ENCODE assay signal across 9 cellular contexts in genomic region chr6:168956884-168957730, GRCh38.
A peak's percentile ranks its signal among the peaks of the same experiment; 100 is the strongest.
DNase-seq lines count a peak whose midpoint lies in the region; ATAC-seq and TF ChIP-seq lines count a peak whose summit lies in the region.
"Had no signal": no experiment of that assay in that cellular context is flagged by ENCODE, and none has a peak within 500 bp of the region (broad histone marks: within the 10 kb centered on the region; RNA-seq: fewer than 3 reads in every experiment).

No MANE protein-coding gene starts in this region.

- H3K27me3 ChIP-seq in mesendoderm (ENCODE audit: insufficient read depth, low read length, poor library complexity): no peaks in the 10 kb centered on the region

- no peak overlapping the region for H2BK15ac ChIP-seq in mesendoderm (replicated peaks; ENCODE audit: low read depth)

- no peak overlapping the region for H3K56ac ChIP-seq in mesendoderm (ENCODE audit: low read length)

- no peak overlapping the region for H4K8ac ChIP-seq in mesendoderm (ENCODE audit: low read depth, low read length)

- H3K79me1 ChIP-seq in mesendoderm (ENCODE audit: low read length): no peaks in the 10 kb centered on the region

- H3K4me3 ChIP-seq in mesendoderm (ENCODE audit: low read length): no peak overlapping the region
- H3K4me3 ChIP-seq: skin epidermis had no signal

- H3K4me1 Mint-ChIP-seq in activated CD4-positive, alpha-beta T cell treated with anti-CD3 and anti-CD28 coated beads for 36 hours: peaks cover 4% of the 10 kb centered on the region
- no peaks in the 10 kb centered on the region for H3K4me1 Mint-ChIP-seq in endothelial cell (ENCODE audit: unreplicated experiment)

- H2BK120ac ChIP-seq in mesendoderm (ENCODE audit: low read depth, low read length): no peak overlapping the region

- peak; percentile 82 for TF ChIP-seq CTCF in GM12873 (IDR thresholded peaks at IDR 0.05; ENCODE audit: insufficient read depth, low read depth, low read length, missing control alignments)
- peak; percentile 52 for TF ChIP-seq CTCF in endothelial cell (IDR thresholded peaks at IDR 0.05; ENCODE audit: unreplicated experiment)

- peaks cover 14% of the 10 kb centered on the region for H3K27me3 Mint-ChIP-seq in activated CD4-positive, alpha-beta T cell treated with anti-CD3 and anti-CD28 coated beads for 36 hours
- H3K27me3 Mint-ChIP-seq in endothelial cell (ENCODE audit: unreplicated experiment): peaks cover 2% of the 10 kb centered on the region

- peak; percentile 81 for ATAC-seq in HG02973 (IDR thresholded peaks at IDR 0.05; ENCODE audit: unreplicated experiment)
- ATAC-seq in activated CD4-positive, alpha-beta T cell treated with anti-CD3 and anti-CD28 coated beads for 36 hours: peak; percentile 78

- H2BK5ac ChIP-seq in mesendoderm (ENCODE audit: low read length): no peak overlapping the region

- no peak overlapping the region for H3K4ac ChIP-seq in mesendoderm (ENCODE audit: low read depth, low read length)

- intact Hi-C loops in activated CD4-positive, alpha-beta T cell treated with anti-CD3 and anti-CD28 coated beads for 36 hours (cut with DNase I, micrococcal nuclease): loop anchor here (5.0 kb wide), 1 partner anchor 1560 kb away; no protein-coding TSS in a partner anchor

- H3K27ac Mint-ChIP-seq in activated CD4-positive, alpha-beta T cell treated with anti-CD3 and anti-CD28 coated beads for 36 hours: no peak overlapping the region
- H3K27ac Mint-ChIP-seq in endothelial cell (ENCODE audit: unreplicated experiment): no peak overlapping the region

- no peak overlapping the region for H3K4me2 ChIP-seq in mesendoderm (ENCODE audit: low read length)

- no peak overlapping the region for H3K18ac ChIP-seq in mesendoderm (ENCODE audit: low read length)

- no CpG with 5 or more reads among the region's 6 CpGs for WGBS in mesendoderm (ENCODE audit: extremely low coverage, insufficient coverage, low lambda C conversion rate)

- no peak overlapping the region for H2AK5ac ChIP-seq in mesendoderm (ENCODE audit: low read length)

- CTCF ChIA-PET in activated CD4-positive, alpha-beta T cell treated with anti-CD3 and anti-CD28 coated beads for 36 hours (lab: Charles Lee): interaction anchor here (0.7 to 1.9 kb wide), 6 partner anchors 9 to 1574 kb away, joined by 3 to 6 read pairs (median 4); no protein-coding TSS in a partner anchor

- H3K23ac ChIP-seq in mesendoderm (ENCODE audit: low read length): no peak overlapping the region

- no peak overlapping the region for H3K4me3 Mint-ChIP-seq in activated CD4-positive, alpha-beta T cell treated with anti-CD3 and anti-CD28 coated beads for 36 hours
- H3K4me3 Mint-ChIP-seq in endothelial cell (ENCODE audit: unreplicated experiment): no peak overlapping the region

- H4K5ac ChIP-seq in mesendoderm (ENCODE audit: low read length): no peak overlapping the region

- H3K9me3 Mint-ChIP-seq in activated CD4-positive, alpha-beta T cell treated with anti-CD3 and anti-CD28 coated beads for 36 hours (ENCODE audit: low read depth): no peaks in the 10 kb centered on the region
- H3K9me3 Mint-ChIP-seq in endothelial cell (ENCODE audit: unreplicated experiment): no peaks in the 10 kb centered on the region

- H3K79me2 ChIP-seq in mesendoderm (ENCODE audit: control insufficient read depth, insufficient read depth, low read length): no peaks in the 10 kb centered on the region

- DNase-seq in 8988T: peak; percentile 38
- peak; percentile 51 for DNase-seq in NCI-H2196 (lab: John Stamatoyannopoulos, UW; ENCODE audit: unreplicated experiment)
- DNase-seq in activated CD4-positive, alpha-beta T cell treated with anti-CD3 and anti-CD28 coated beads for 36 hours: peak; percentile 72
- DNase-seq in endothelial cell (ENCODE audit: low spot score): peak; percentile 70
- peak; percentile 84 for DNase-seq in mesendoderm
- peak in 5 of 6 experiments; percentile 2 to 24 (median 17) for DNase-seq in stimulated activated naive CD4-positive, alpha-beta T cell (lab: John Stamatoyannopoulos, UW)

- no peaks in the 10 kb centered on the region for H3K36me3 ChIP-seq in mesendoderm (ENCODE audit: control insufficient read depth, insufficient read depth, low read length)

- no peaks in the 10 kb centered on the region for H3K4me1 ChIP-seq in mesendoderm (ENCODE audit: control insufficient read depth, low read depth, low read length)

- H3K9ac ChIP-seq in mesendoderm (ENCODE audit: low read length): no peak overlapping the region

- POLR2A ChIA-PET in activated CD4-positive, alpha-beta T cell treated with anti-CD3 and anti-CD28 coated beads for 36 hours (lab: Charles Lee): no interaction called here

- no peaks in the 10 kb centered on the region for H3K36me3 Mint-ChIP-seq in activated CD4-positive, alpha-beta T cell treated with anti-CD3 and anti-CD28 coated beads for 36 hours (ENCODE audit: low read depth)
- no peaks in the 10 kb centered on the region for H3K36me3 Mint-ChIP-seq in endothelial cell (ENCODE audit: low read depth, unreplicated experiment)

- H3K27ac ChIP-seq in mesendoderm (ENCODE audit: low read depth, low read length): no peak overlapping the region

Comparison
In these comparisons a context has a peak if more than half of its experiments do, and no peak if none do; other contexts are left out.
1. DNase-seq: peak in every context shown above with its lines; median percentile 84 in mesendoderm; 72 in activated CD4-positive, alpha-beta T cell treated with anti-CD3 and anti-CD28 coated beads for 36 hours; 70 in endothelial cell; 51 in NCI-H2196; 38 in 8988T; 17 in stimulated activated naive CD4-positive, alpha-beta T cell.